Comparison of ENCODE assay signal across 2 cellular contexts in genomic region chr9:72149231-72149975, GRCh38.
TF ChIP-seq lines count a peak whose summit lies in the region.

TSS of gene GDA (plus strand) at chr9:72149440. CDS start at chr9:72149560, 120 bp downstream.

TF ChIP-seq in HCT116, 20 proteins besides CTCF, POLR2A, EP300 and RAD21:
- no peak for TF ChIP-seq ATF3 (IDR thresholded peaks at IDR 0.05)
- TF ChIP-seq ZNF274 (IDR thresholded peaks at IDR 0.05; ENCODE audit: low read depth, low read length): no peak
- no peak; the same call in 1 of the 2 replicates for TF ChIP-seq SP1 (IDR thresholded peaks at IDR 0.05; ENCODE audit: low read depth)
- no peak for TF ChIP-seq SRF (IDR thresholded peaks at IDR 0.05; ENCODE audit: low read depth)
- peak; percentile 80 for TF ChIP-seq MAX (IDR thresholded peaks at IDR 0.05)
- no peak for TF ChIP-seq EZH2 (IDR thresholded peaks at IDR 0.05)
- TF ChIP-seq REST (IDR thresholded peaks at IDR 0.05; ENCODE audit: low read depth): no peak
- TF ChIP-seq EZH2phosphoT487 (IDR thresholded peaks at IDR 0.05; ENCODE audit: borderline replicate concordance): no peak
- TF ChIP-seq JUND (IDR thresholded peaks at IDR 0.05): no peak
- no peak for TF ChIP-seq CEBPB (IDR thresholded peaks at IDR 0.05; ENCODE audit: low read depth)
- TF ChIP-seq TCF7L2 (IDR thresholded peaks at IDR 0.05; ENCODE audit: borderline replicate concordance, extremely low read depth, insufficient read depth, insufficient read length): no peak
- no peak for TF ChIP-seq FOSL1 (IDR thresholded peaks at IDR 0.05; ENCODE audit: low read depth)
- TF ChIP-seq CBX3 (IDR thresholded peaks at IDR 0.05; ENCODE audit: low read depth): peak; percentile 69; the same call in 1 of the 2 replicates
- TF ChIP-seq ELF1 (IDR thresholded peaks at IDR 0.05; ENCODE audit: borderline replicate concordance, low read depth): no peak
- 0 out of 2 replicates have a peak, but pooled peaks have one; percentile 35 for TF ChIP-seq EGR1 (IDR thresholded peaks at IDR 0.05; ENCODE audit: low read depth)
- peak; percentile 85 for TF ChIP-seq ZFX (IDR thresholded peaks at IDR 0.05)
- TF ChIP-seq YY1 (IDR thresholded peaks at IDR 0.05; ENCODE audit: extremely low read depth, insufficient replicate concordance, low read depth, low read length): no peak
- TF ChIP-seq SIN3A (IDR thresholded peaks at IDR 0.05; ENCODE audit: low read depth): 0 out of 2 replicates have a peak, but pooled peaks have one; percentile 29
- TF ChIP-seq POLR2AphosphoS5 (IDR thresholded peaks at IDR 0.05; ENCODE audit: low read depth, low read length): peak; percentile 82
- TF ChIP-seq ZBTB33 (IDR thresholded peaks at IDR 0.05; ENCODE audit: extremely low read depth, insufficient replicate concordance, low read length): no peak

TF ChIP-seq in GM12878, 131 proteins besides CTCF, POLR2A, EP300 and RAD21:
- TF ChIP-seq TCF12 (IDR thresholded peaks at IDR 0.05; ENCODE audit: low read depth, low read length) (peak; percentile 21; the same call in 1 of the 2 replicates), ETV6 (conservative IDR thresholded peaks at IDR 0.05 in 1 of 2, IDR thresholded peaks at IDR 0.05 in 1 of 2; ENCODE audit: borderline replicate concordance in 1 of 2, low read depth in 1 of 2) (no peak)
TF ChIP-seq in GM12878: peak in this region for 1.
